Comparison of ENCODE assay signal across 1 cellular context in the genomic region with DNA sequence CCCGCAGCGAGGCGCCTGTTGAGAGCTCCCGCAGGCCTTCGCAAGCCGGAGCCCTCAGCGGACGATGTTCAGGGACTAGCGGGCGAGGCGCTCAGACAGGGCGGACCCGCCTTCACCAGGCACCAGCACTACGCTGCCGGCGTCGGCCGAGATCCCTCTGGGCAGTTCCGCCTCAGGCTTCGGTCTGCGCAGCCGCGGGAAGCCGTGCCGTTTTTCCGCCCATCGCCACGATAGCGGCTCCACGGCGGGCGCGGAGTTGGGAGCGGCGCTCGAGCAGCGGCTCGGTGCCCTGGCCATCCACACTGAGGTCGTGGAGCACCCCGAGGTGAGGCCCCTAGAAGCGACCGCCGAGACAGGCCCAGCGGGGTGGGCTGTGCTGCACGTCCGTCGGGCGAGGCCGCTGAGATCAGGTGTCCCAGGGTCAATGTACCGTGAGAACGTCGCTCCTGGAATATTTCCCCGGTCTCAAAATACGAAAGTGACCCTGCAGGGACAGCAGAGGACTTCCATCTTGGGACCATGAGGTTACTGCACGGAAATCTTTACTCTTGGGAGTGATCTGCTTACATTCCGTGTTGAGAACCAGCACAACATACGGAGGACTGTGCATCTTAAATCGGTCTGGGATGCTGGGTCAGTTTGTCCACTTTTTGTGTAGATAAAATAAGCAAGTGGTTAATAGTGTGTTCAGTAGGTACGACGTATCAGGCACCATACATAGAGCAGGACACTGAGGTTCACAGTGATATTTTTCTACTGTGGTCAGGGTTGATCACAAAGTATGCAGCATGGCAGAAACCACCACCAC.
TF ChIP-seq lines count a peak whose summit lies in the region.

No MANE protein-coding gene starts in this region.

TF ChIP-seq in HepG2, 621 proteins besides CTCF, POLR2A, EP300 and RAD21 (continued from another document and continues in another):
- TF ChIP-seq, protein P1, sequence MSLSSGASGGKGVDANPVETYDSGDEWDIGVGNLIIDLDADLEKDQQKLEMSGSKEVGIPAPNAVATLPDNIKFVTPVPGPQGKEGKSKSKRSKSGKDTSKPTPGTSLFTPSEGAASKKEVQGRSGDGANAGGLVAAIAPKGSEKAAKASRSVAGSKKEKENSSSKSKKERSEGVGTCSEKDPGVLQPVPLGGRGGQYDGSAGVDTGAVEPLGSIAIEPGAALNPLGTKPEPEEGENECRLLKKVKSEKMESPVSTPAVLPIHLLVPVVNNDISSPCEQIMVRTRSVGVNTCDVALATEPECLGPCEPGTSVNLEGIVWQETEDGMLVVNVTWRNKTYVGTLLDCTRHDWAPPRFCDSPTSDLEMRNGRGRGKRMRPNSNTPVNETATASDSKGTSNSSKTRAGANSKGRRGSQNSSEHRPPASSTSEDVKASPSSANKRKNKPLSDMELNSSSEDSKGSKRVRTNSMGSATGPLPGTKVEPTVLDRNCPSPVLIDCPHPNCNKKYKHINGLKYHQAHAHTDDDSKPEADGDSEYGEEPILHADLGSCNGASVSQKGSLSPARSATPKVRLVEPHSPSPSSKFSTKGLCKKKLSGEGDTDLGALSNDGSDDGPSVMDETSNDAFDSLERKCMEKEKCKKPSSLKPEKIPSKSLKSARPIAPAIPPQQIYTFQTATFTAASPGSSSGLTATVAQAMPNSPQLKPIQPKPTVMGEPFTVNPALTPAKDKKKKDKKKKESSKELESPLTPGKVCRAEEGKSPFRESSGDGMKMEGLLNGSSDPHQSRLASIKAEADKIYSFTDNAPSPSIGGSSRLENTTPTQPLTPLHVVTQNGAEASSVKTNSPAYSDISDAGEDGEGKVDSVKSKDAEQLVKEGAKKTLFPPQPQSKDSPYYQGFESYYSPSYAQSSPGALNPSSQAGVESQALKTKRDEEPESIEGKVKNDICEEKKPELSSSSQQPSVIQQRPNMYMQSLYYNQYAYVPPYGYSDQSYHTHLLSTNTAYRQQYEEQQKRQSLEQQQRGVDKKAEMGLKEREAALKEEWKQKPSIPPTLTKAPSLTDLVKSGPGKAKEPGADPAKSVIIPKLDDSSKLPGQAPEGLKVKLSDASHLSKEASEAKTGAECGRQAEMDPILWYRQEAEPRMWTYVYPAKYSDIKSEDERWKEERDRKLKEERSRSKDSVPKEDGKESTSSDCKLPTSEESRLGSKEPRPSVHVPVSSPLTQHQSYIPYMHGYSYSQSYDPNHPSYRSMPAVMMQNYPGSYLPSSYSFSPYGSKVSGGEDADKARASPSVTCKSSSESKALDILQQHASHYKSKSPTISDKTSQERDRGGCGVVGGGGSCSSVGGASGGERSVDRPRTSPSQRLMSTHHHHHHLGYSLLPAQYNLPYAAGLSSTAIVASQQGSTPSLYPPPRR (CRISPR knock-in tag; IDR thresholded peaks at IDR 0.05; ENCODE audit: borderline replicate concordance), result peak; percentile 61; the same call in 1 of the 2 replicates
- TF ChIP-seq ZNF354B (CRISPR knock-in tag; IDR thresholded peaks at IDR 0.05), result no peak
- no peak for TF ChIP-seq ZFP62 (CRISPR knock-in tag; IDR thresholded peaks at IDR 0.05)
- TF ChIP-seq, protein P2, sequence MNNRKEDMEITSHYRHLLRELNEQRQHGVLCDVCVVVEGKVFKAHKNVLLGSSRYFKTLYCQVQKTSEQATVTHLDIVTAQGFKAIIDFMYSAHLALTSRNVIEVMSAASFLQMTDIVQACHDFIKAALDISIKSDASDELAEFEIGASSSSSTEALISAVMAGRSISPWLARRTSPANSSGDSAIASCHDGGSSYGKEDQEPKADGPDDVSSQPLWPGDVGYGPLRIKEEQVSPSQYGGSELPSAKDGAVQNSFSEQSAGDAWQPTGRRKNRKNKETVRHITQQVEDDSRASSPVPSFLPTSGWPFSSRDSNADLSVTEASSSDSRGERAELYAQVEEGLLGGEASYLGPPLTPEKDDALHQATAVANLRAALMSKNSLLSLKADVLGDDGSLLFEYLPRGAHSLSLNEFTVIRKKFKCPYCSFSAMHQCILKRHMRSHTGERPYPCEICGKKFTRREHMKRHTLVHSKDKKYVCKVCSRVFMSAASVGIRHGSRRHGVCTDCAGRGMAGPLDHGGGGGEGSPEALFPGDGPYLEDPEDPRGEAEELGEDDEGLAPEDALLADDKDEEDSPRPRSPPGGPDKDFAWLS (CRISPR knock-in tag; IDR thresholded peaks at IDR 0.05; ENCODE audit: borderline replicate concordance), result no peak
- peak in 1 of 2 experiments; percentile 33; a peak in 1 of 4 replicates for TF ChIP-seq NR2F1 (CRISPR knock-in tag; IDR thresholded peaks at IDR 0.05)
- no peak for TF ChIP-seq RAD51 (IDR thresholded peaks at IDR 0.05; ENCODE audit: borderline replicate concordance)
- peak; percentile 58; the same call in 1 of the 2 replicates for TF ChIP-seq ZNF251 (CRISPR knock-in tag; IDR thresholded peaks at IDR 0.05)
- 0 out of 2 replicates have a peak, but pooled peaks have one; percentile 19 for TF ChIP-seq HOXA9 (CRISPR knock-in tag; IDR thresholded peaks at IDR 0.05; ENCODE audit: borderline replicate concordance)
- peak; percentile 92 for TF ChIP-seq ZNF264 (CRISPR knock-in tag; IDR thresholded peaks at IDR 0.05)
- TF ChIP-seq HCFC1 (IDR thresholded peaks at IDR 0.05; ENCODE audit: low read depth, low read length), result 0 out of 2 replicates have a peak, but pooled peaks have one; percentile 9
- no peak for TF ChIP-seq ZFAT (CRISPR knock-in tag; conservative IDR thresholded peaks at IDR 0.05)
- TF ChIP-seq, protein P3, sequence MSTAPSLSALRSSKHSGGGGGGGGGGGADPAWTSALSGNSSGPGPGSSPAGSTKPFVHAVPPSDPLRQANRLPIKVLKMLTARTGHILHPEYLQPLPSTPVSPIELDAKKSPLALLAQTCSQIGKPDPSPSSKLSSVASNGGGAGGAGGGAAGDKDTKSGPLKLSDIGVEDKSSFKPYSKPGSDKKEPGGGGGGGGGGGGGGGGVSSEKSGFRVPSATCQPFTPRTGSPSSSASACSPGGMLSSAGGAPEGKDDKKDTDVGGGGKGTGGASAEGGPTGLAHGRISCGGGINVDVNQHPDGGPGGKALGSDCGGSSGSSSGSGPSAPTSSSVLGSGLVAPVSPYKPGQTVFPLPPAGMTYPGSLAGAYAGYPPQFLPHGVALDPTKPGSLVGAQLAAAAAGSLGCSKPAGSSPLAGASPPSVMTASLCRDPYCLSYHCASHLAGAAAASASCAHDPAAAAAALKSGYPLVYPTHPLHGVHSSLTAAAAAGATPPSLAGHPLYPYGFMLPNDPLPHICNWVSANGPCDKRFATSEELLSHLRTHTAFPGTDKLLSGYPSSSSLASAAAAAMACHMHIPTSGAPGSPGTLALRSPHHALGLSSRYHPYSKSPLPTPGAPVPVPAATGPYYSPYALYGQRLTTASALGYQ (CRISPR knock-in tag; IDR thresholded peaks at IDR 0.05), result peak; percentile 86
- TF ChIP-seq ZNF746 (CRISPR knock-in tag; IDR thresholded peaks at IDR 0.05), result 0 out of 2 replicates have a peak, but pooled peaks have one; percentile 52
- TF ChIP-seq ZNF260 (CRISPR knock-in tag; IDR thresholded peaks at IDR 0.05; ENCODE audit: borderline replicate concordance, low read depth), result peak; percentile 44; the same call in 1 of the 2 replicates
- no peak for TF ChIP-seq SMC3 (IDR thresholded peaks at IDR 0.05; ENCODE audit: low read length)
- TF ChIP-seq, protein P4, sequence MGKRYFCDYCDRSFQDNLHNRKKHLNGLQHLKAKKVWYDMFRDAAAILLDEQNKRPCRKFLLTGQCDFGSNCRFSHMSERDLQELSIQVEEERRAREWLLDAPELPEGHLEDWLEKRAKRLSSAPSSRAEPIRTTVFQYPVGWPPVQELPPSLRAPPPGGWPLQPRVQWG (CRISPR knock-in tag; IDR thresholded peaks at IDR 0.05; ENCODE audit: borderline replicate concordance, low read depth), result no peak
- TF ChIP-seq ZNF672 (CRISPR knock-in tag; IDR thresholded peaks at IDR 0.05), result no peak
- TF ChIP-seq, protein P5, sequence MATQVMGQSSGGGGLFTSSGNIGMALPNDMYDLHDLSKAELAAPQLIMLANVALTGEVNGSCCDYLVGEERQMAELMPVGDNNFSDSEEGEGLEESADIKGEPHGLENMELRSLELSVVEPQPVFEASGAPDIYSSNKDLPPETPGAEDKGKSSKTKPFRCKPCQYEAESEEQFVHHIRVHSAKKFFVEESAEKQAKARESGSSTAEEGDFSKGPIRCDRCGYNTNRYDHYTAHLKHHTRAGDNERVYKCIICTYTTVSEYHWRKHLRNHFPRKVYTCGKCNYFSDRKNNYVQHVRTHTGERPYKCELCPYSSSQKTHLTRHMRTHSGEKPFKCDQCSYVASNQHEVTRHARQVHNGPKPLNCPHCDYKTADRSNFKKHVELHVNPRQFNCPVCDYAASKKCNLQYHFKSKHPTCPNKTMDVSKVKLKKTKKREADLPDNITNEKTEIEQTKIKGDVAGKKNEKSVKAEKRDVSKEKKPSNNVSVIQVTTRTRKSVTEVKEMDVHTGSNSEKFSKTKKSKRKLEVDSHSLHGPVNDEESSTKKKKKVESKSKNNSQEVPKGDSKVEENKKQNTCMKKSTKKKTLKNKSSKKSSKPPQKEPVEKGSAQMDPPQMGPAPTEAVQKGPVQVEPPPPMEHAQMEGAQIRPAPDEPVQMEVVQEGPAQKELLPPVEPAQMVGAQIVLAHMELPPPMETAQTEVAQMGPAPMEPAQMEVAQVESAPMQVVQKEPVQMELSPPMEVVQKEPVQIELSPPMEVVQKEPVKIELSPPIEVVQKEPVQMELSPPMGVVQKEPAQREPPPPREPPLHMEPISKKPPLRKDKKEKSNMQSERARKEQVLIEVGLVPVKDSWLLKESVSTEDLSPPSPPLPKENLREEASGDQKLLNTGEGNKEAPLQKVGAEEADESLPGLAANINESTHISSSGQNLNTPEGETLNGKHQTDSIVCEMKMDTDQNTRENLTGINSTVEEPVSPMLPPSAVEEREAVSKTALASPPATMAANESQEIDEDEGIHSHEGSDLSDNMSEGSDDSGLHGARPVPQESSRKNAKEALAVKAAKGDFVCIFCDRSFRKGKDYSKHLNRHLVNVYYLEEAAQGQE (IDR thresholded peaks at IDR 0.05; ENCODE audit: borderline replicate concordance in 1 of 2, low read depth in 1 of 2, low read length in 2 of 2), result peak in 1 of 2 experiments; percentile 56; a peak in 1 of 4 replicates
- TF ChIP-seq ZC3H13 (CRISPR knock-in tag; IDR thresholded peaks at IDR 0.05), result peak; percentile 97
- peak; percentile 86; the same call in 1 of the 2 replicates for TF ChIP-seq ZNF678 (CRISPR knock-in tag; IDR thresholded peaks at IDR 0.05)
- no peak for TF ChIP-seq SMARCE1 (IDR thresholded peaks at IDR 0.05; ENCODE audit: borderline replicate concordance)
- TF ChIP-seq NR2F2 (IDR thresholded peaks at IDR 0.05; ENCODE audit: borderline replicate concordance, low read depth), result no peak
- TF ChIP-seq TCF12 (IDR thresholded peaks at IDR 0.05), result no peak
- TF ChIP-seq TCF12 (CRISPR knock-in tag; IDR thresholded peaks at IDR 0.05), result peak; percentile 78; the same call in 1 of the 2 replicates
- no peak for TF ChIP-seq RFX5 (IDR thresholded peaks at IDR 0.05; ENCODE audit: low read depth, low read length)
- peak; percentile 62; the same call in 1 of the 2 replicates for TF ChIP-seq GLI4 (CRISPR knock-in tag; IDR thresholded peaks at IDR 0.05; ENCODE audit: borderline replicate concordance)
- TF ChIP-seq, protein P6, sequence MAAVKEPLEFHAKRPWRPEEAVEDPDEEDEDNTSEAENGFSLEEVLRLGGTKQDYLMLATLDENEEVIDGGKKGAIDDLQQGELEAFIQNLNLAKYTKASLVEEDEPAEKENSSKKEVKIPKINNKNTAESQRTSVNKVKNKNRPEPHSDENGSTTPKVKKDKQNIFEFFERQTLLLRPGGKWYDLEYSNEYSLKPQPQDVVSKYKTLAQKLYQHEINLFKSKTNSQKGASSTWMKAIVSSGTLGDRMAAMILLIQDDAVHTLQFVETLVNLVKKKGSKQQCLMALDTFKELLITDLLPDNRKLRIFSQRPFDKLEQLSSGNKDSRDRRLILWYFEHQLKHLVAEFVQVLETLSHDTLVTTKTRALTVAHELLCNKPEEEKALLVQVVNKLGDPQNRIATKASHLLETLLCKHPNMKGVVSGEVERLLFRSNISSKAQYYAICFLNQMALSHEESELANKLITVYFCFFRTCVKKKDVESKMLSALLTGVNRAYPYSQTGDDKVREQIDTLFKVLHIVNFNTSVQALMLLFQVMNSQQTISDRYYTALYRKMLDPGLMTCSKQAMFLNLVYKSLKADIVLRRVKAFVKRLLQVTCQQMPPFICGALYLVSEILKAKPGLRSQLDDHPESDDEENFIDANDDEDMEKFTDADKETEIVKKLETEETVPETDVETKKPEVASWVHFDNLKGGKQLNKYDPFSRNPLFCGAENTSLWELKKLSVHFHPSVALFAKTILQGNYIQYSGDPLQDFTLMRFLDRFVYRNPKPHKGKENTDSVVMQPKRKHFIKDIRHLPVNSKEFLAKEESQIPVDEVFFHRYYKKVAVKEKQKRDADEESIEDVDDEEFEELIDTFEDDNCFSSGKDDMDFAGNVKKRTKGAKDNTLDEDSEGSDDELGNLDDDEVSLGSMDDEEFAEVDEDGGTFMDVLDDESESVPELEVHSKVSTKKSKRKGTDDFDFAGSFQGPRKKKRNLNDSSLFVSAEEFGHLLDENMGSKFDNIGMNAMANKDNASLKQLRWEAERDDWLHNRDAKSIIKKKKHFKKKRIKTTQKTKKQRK (IDR thresholded peaks at IDR 0.05; ENCODE audit: low read length), result no peak
- no peak for TF ChIP-seq ARNT (IDR thresholded peaks at IDR 0.05)
- TF ChIP-seq, protein P7, sequence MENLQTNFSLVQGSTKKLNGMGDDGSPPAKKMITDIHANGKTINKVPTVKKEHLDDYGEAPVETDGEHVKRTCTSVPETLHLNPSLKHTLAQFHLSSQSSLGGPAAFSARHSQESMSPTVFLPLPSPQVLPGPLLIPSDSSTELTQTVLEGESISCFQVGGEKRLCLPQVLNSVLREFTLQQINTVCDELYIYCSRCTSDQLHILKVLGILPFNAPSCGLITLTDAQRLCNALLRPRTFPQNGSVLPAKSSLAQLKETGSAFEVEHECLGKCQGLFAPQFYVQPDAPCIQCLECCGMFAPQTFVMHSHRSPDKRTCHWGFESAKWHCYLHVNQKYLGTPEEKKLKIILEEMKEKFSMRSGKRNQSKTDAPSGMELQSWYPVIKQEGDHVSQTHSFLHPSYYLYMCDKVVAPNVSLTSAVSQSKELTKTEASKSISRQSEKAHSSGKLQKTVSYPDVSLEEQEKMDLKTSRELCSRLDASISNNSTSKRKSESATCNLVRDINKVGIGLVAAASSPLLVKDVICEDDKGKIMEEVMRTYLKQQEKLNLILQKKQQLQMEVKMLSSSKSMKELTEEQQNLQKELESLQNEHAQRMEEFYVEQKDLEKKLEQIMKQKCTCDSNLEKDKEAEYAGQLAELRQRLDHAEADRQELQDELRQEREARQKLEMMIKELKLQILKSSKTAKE (CRISPR knock-in tag; IDR thresholded peaks at IDR 0.05; ENCODE audit: borderline replicate concordance), result peak; percentile 45
- TF ChIP-seq, protein P8, sequence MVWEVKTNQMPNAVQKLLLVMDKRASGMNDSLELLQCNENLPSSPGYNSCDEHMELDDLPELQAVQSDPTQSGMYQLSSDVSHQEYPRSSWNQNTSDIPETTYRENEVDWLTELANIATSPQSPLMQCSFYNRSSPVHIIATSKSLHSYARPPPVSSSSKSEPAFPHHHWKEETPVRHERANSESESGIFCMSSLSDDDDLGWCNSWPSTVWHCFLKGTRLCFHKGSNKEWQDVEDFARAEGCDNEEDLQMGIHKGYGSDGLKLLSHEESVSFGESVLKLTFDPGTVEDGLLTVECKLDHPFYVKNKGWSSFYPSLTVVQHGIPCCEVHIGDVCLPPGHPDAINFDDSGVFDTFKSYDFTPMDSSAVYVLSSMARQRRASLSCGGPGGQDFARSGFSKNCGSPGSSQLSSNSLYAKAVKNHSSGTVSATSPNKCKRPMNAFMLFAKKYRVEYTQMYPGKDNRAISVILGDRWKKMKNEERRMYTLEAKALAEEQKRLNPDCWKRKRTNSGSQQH (CRISPR knock-in tag; IDR thresholded peaks at IDR 0.05; ENCODE audit: low read depth), result peak; percentile 51; the same call in 1 of the 2 replicates
